17 cellular contexts compared by ENCODE assay signal in genomic region chrX:30981968-30982367, GRCh38.
"Had no signal": no experiment of that assay in that cellular context is flagged by ENCODE, and none has a peak within 500 bp of the region (broad histone marks: within the 10 kb centered on the region; RNA-seq: fewer than 3 reads in every experiment).

No MANE protein-coding gene starts in this region.

- H3K9me3 ChIP-seq: esophagus muscularis mucosa, gastroesophageal sphincter, heart left ventricle, left lung, tibial artery had no signal

- H3K27ac Mint-ChIP-seq: mesothelial cell of epicardium; nephron; T-helper 2 cell treated with Interferon-gamma antibody and Interleukin-4, amounts not matched to agents 5 μg/mL and 100 μg/mL, for 36 hours had no signal

- H3K4me3 ChIP-seq: esophagus muscularis mucosa, gastroesophageal sphincter, heart left ventricle, left lung, tibial artery had no signal

- H3K9me3 Mint-ChIP-seq: T-helper 2 cell treated with Interferon-gamma antibody and Interleukin-4, amounts not matched to agents 5 μg/mL and 100 μg/mL, for 36 hours had no signal

- H3K4me1 ChIP-seq: esophagus muscularis mucosa, gastroesophageal sphincter, heart left ventricle, left lung, tibial artery had no signal

- ATAC-seq: gastroesophageal sphincter, heart left ventricle, left lung had no signal

- H3K4me3 Mint-ChIP-seq: mesothelial cell of epicardium; nephron; T-helper 2 cell treated with Interferon-gamma antibody and Interleukin-4, amounts not matched to agents 5 μg/mL and 100 μg/mL, for 36 hours had no signal

- DNase-seq: activated CD4-positive, CD25-positive, alpha-beta regulatory T cell; activated naive CD4-positive, alpha-beta T cell treated with Interleukin-2 at 50 U/mL for 16 hours; effector CD8-positive, alpha-beta T cell; heart left ventricle; kidney; left lung; occipital lobe; posterior cingulate gyrus; retina; stimulated activated naive CD4-positive, alpha-beta T cell; substantia nigra; tibial artery had no signal

- H3K36me3 Mint-ChIP-seq: mesothelial cell of epicardium had no signal

- H3K36me3 ChIP-seq: esophagus muscularis mucosa, gastroesophageal sphincter, heart left ventricle, left lung, tibial artery had no signal

- H3K27me3 ChIP-seq: esophagus muscularis mucosa, gastroesophageal sphincter, heart left ventricle, left lung, tibial artery had no signal

- H3K4me1 Mint-ChIP-seq: nephron had no signal

- H3K27ac ChIP-seq: esophagus muscularis mucosa, gastroesophageal sphincter, left lung, tibial artery had no signal
